In the genomic region with DNA sequence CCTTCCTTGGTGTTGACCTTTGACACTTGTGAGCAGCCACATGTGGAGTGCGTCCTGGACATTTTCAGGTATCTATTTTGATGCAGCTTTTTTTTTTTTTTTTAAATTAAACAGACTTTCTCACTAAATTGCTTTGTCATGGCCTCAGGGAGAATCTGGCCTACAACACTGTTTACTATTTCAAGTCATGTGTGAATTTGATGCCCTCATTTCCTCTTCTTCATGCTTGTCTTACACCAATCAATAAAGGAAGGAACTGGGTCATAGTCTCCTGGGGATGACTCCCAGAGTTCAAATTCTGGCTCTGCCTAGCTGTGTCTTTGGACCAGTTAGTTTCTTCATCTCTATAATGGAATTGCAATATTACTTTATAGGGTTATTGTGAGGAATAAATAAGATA, we compare ENCODE assay signal across 24 cellular contexts.
A peak's percentile ranks its signal among the peaks of the same experiment; 100 is the strongest.
DNase-seq lines count a peak whose midpoint lies in the region; ATAC-seq and TF ChIP-seq lines count a peak whose summit lies in the region.
"Had no signal": no experiment of that assay in that cellular context is flagged by ENCODE, and none has a peak within 500 bp of the region (broad histone marks: within the 10 kb centered on the region; RNA-seq: fewer than 3 reads in every experiment).

No MANE protein-coding gene starts in this region.

- no TSS peak for BruUV-seq in mammary epithelial cell (replicated peaks; lab: Mats Ljungman, UMichigan)

- dilution Hi-C loops in mammary epithelial cell (cut with HindIII; ENCODE audit: low sequenced_read_pairs) = no loop called here

- no peaks in the 10 kb centered on the region for H4K20me1 ChIP-seq in BLaER1 treated with 17β-estradiol and CSF1 and Interleukin-3, amounts not matched to agents 10 nM and 100 nM
- H4K20me1 ChIP-seq in mammary epithelial cell (ENCODE audit: insufficient read depth, low read length) = no peaks in the 10 kb centered on the region

- no peak overlapping the region for H2AFZ ChIP-seq in mammary epithelial cell (ENCODE audit: low read depth, low read length)

- no peaks in the 10 kb centered on the region for H3K36me3 ChIP-seq in BLaER1 treated with 17β-estradiol and CSF1 and Interleukin-3, amounts not matched to agents 10 nM and 100 nM
- H3K36me3 ChIP-seq in mammary epithelial cell (ENCODE audit: insufficient read depth, low read length) = no peaks in the 10 kb centered on the region

- H3K9ac ChIP-seq in BLaER1 treated with 17β-estradiol and CSF1 and Interleukin-3, amounts not matched to agents 10 nM and 100 nM = peak overlapping the region in 6 of 11 experiments; percentile 21 to 67 (median 59); a peak in 9 of 22 replicates
- H3K9ac ChIP-seq in mammary epithelial cell (ENCODE audit: insufficient read depth, low read length) = no peak overlapping the region

- no peak for TF ChIP-seq CTCF in mammary epithelial cell (conservative IDR thresholded peaks at IDR 0.05 in 1 of 2, IDR thresholded peaks at IDR 0.05 in 1 of 2; ENCODE audit: extremely low read depth in 1 of 2, insufficient read depth in 1 of 2, low read depth in 1 of 2, low read length in 2 of 2)

- peak overlapping the region; percentile 16 to 75 (median 64) for H3K4me2 ChIP-seq in BLaER1 treated with 17β-estradiol and CSF1 and Interleukin-3, amounts not matched to agents 10 nM and 100 nM
- H3K4me2 ChIP-seq in mammary epithelial cell (ENCODE audit: insufficient read depth, low read depth, low read length) = no peak overlapping the region

- H3K27ac ChIP-seq in BLaER1 treated with 17β-estradiol and CSF1 and Interleukin-3, amounts not matched to agents 10 nM and 100 nM = peak overlapping the region in 9 of 11 experiments; percentile 57 to 88 (median 74); a peak in 18 of 22 replicates
- no peak overlapping the region for H3K27ac ChIP-seq in mammary epithelial cell (ENCODE audit: insufficient read depth, low read depth, low read length)
- H3K27ac ChIP-seq: C4-2B had no signal

- H3K4me1 ChIP-seq in BLaER1 treated with 17β-estradiol and CSF1 and Interleukin-3, amounts not matched to agents 10 nM and 100 nM = peaks cover 25 to 46% (median 38%) of the 10 kb centered on the region in 10 experiments
- H3K4me1 ChIP-seq in mammary epithelial cell (ENCODE audit: insufficient read depth, low read length) = no peaks in the 10 kb centered on the region

- DNase-seq in DMS53 (lab: John Stamatoyannopoulos, UW) (peak; percentile 83), NCI-H460 (ENCODE audit: extremely low read depth, low read depth) (peak; percentile 16), foreskin melanocyte (peak; percentile 24), mammary epithelial cell (no peak), AG08396 (ENCODE audit: low spot score) (no peak)
- no peak for DNase-seq in stimulated activated CD8-positive, alpha-beta memory T cell treated with anti-CD3 and anti-CD28 coated beads, Interleukin-4, amount 100 ng/mL, for 48 hours
- DNase-seq: AML-193; CD8-positive, alpha-beta memory T cell; GDM1; GOT3; HCEC 1CT; MV-4-11; NCI-H1105; NCI-H1694 treated with DMSO at 0.1 percent for 48 hours; NCI-H2081; NCI-H2171; NCI-H226; NCI-H524 treated with DMSO at 0.1 percent for 48 hours; Right ventricle myocardium superior; RPMI8226 had no signal

- 89% methylated on average over 1 of the region's 1 CpG for WGBS in mammary epithelial cell (ENCODE audit: low coverage, missing lambda C conversion rate)

- no peak for ATAC-seq in HG03439 (IDR thresholded peaks at IDR 0.05; ENCODE audit: unreplicated experiment)
- ATAC-seq: GM12878 had no signal

- CTCF ChIA-PET in mammary epithelial cell (lab: Charles Lee; ENCODE audit: low non-redundant PET) = no interaction called here

- no peak overlapping the region for H3K4me3 ChIP-seq in BLaER1 treated with 17β-estradiol and CSF1 and Interleukin-3, amounts not matched to agents 10 nM and 100 nM
- H3K4me3 ChIP-seq in mammary epithelial cell (replicated peaks in 1 of 3; ENCODE audit: insufficient read depth in 1 of 3, low read depth in 2 of 3, low read length in 3 of 3) = no peak overlapping the region
- H3K4me3 ChIP-seq: GM12878 had no signal

- no peaks in the 10 kb centered on the region for H3K27me3 ChIP-seq in BLaER1 treated with 17β-estradiol and CSF1 and Interleukin-3, amounts not matched to agents 10 nM and 100 nM
- no peaks in the 10 kb centered on the region for H3K27me3 ChIP-seq in mammary epithelial cell (ENCODE audit: insufficient read depth, low read length)

- H3K9me3 ChIP-seq in BLaER1 treated with 17β-estradiol and CSF1 and Interleukin-3, amounts not matched to agents 10 nM and 100 nM (replicated peaks in 1 of 11) = peaks cover 0 to 4% (median 0%) of the 10 kb centered on the region in 11 experiments; a peak in 2 of 22 replicates
- no peaks in the 10 kb centered on the region for H3K9me3 ChIP-seq in mammary epithelial cell (replicated peaks; ENCODE audit: insufficient read depth, low read length)

- intact Hi-C loops in mammary epithelial cell (cut with micrococcal nuclease) = no loop called here

- in situ Hi-C loops in mammary epithelial cell (cut with MboI; ENCODE audit: low sequenced_read_pairs in 2 of 2) = no loop called here

- H3K79me2 ChIP-seq in mammary epithelial cell (ENCODE audit: insufficient read depth, low read length) = no peaks in the 10 kb centered on the region

Comparison
In these comparisons a context has a peak if more than half of its experiments do, and no peak if none do; other contexts are left out.
1. DNase-seq: peak in DMS53 (single experiment), NCI-H460 (single experiment) and foreskin melanocyte (single experiment); none in mammary epithelial cell (single experiment), stimulated activated CD8-positive, alpha-beta memory T cell treated with anti-CD3 and anti-CD28 coated beads, Interleukin-4, amount 100 ng/mL, for 48 hours (single experiment) and AG08396 (single experiment).